ENCODE assay signal across 36 cellular contexts in the genomic region with DNA sequence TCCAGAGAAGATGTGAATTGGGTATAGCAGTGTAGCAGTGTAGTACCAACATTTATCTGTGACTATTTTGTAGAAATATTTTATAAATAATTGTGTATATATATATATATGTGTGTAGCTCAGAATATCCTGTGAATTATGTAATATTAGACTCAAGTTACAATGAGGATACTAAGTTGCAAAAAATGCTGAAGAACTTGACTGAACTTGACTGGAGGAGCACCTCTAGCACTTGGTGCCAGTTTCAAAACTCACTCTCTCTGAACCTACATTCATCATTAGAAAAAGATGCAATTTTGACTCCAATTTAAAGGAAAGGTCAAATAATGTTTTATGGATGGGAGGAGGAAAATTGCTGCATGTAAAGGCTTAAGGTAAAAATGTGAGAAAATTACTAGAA.
"Had no signal": no experiment of that assay in that cellular context is flagged by ENCODE, and none has a peak within 500 bp of the region (broad histone marks: within the 10 kb centered on the region; RNA-seq: fewer than 3 reads in every experiment).

No MANE protein-coding gene starts in this region.

- H3K36me3 ChIP-seq: adrenal gland, brain microvascular endothelial cell, breast epithelium, cardiac muscle cell had no signal

- FAIRE-seq: astrocyte, TTC549 had no signal

- DNase-seq: activated B cell treated with CpG ODN at 0.5 μM for 24 hours; activated CD4-positive, alpha-beta memory T cell treated with anti-CD3 and anti-CD28 coated beads for 36 hours; activated CD4-positive, alpha-beta T cell treated with anti-CD3 and anti-CD28 coated beads for 4 hours; activated CD4-positive, alpha-beta T cell treated with anti-CD3 and anti-CD28 coated beads, Interleukin-2, amount 10 ng/mL, durations not matched to agents 24 days and 14 days; activated CD4-positive, alpha-beta T cell treated with anti-CD3 and anti-CD28 coated beads, Interleukin-2, amount 50 U/mL, for 1 hour; activated CD4-positive, alpha-beta T cell treated with anti-CD3 and anti-CD28 coated beads, Interleukin-2, amount 50 U/mL, for 4 hours; activated CD4-positive, CD25-positive, alpha-beta regulatory T cell treated with anti-CD3 and anti-CD28 coated beads, Interleukin-2, amount 50 U/mL, for 72 hours; activated CD8-positive, alpha-beta memory T cell treated with anti-CD3 and anti-CD28 coated beads, Interleukin-2, amount 50 U/mL, for 4 hours; activated CD8-positive, alpha-beta T cell treated with anti-CD3 and anti-CD28 coated beads for 36 hours; activated effector memory CD4-positive, alpha-beta T cell treated with anti-CD3 and anti-CD28 coated beads, Interleukin-2, amount 50 U/mL, for 16 hours; activated gamma-delta T cell treated with Interleukin-2 at 50 U/mL for 16 hours; activated naive CD4-positive, alpha-beta T cell; activated naive CD4-positive, alpha-beta T cell treated with anti-CD3 and anti-CD28 coated beads for 36 hours; activated naive CD4-positive, alpha-beta T cell treated with anti-CD3 and anti-CD28 coated beads, Interleukin-2, amount 50 U/mL, for 16 hours; activated naive CD8-positive, alpha-beta T cell treated with anti-CD3 and anti-CD28 coated beads for 36 hours; activated T-cell treated with anti-CD3 and anti-CD28 coated beads for 4 hours; activated T-cell treated with anti-CD3 and anti-CD28 coated beads, Interleukin-2, amount 50 U/mL, for 1 hour; activated T-cell treated with anti-CD3 and anti-CD28 coated beads, Interleukin-2, amount 50 U/mL, for 4 hours; activated T-cell treated with anti-CD3 and anti-CD28 coated beads, Interleukin-2, amount 50 U/mL, for 72 hours; adrenal gland; amniotic stem cell; aorta; body of pancreas; brain microvascular endothelial cell; caudate nucleus; cerebellar nuclear complex; T-helper 1 cell; T-helper 2 cell; T-helper 9 cell had no signal

- H3K4me3 ChIP-seq: adrenal gland, body of pancreas, breast epithelium, cardiac muscle cell had no signal

- ATAC-seq: activated CD8-positive, alpha-beta T cell treated with anti-CD3 and anti-CD28 coated beads for 36 hours; activated naive CD4-positive, alpha-beta T cell treated with anti-CD3 and anti-CD28 coated beads, Interleukin-2, amount 50 U/mL, for 72 hours; activated T-cell treated with anti-CD3 and anti-CD28 coated beads, Interleukin-2, amount 50 U/mL, for 4 hours; activated T-cell treated with anti-CD3 and anti-CD28 coated beads, Interleukin-2, amount 50 U/mL, for 72 hours; activated T-helper 17 cell treated with anti-CD3 and anti-CD28 coated beads, Interleukin-2, amount 50 U/mL, for 72 hours; body of pancreas had no signal

- H3K27ac ChIP-seq: adrenal gland, body of pancreas, brain microvascular endothelial cell, breast epithelium, cardiac muscle cell, VCaP had no signal

- H3K4me1 ChIP-seq: adrenal gland, body of pancreas, breast epithelium had no signal

- H3K27me3 ChIP-seq: adrenal gland, body of pancreas, brain microvascular endothelial cell, breast epithelium, cardiac muscle cell had no signal
